ENCODE assay signal across 13 cellular contexts in genomic region chr19:43340101-43340500, GRCh38. TPM values are rescaled to one million over a fixed set of nuclear protein-coding genes. Genes with fewer than 3 reads are reported as not detected.
"Had no signal": no experiment of that assay in that cellular context is flagged by ENCODE, and none has a peak within 500 bp of the region (broad histone marks: within the 10 kb centered on the region; RNA-seq: fewer than 3 reads in every experiment).

No MANE protein-coding gene starts in this region.

RNA-seq across cellular contexts. Expression of gene CD177, which starts 13.4 kb away (rescaled TPM):
- total RNA-seq: activated naive CD4-positive, alpha-beta T cell treated with anti-CD3 and anti-CD28 coated beads for 36 hours; activated naive CD4-positive, alpha-beta T cell treated with anti-CD3 and anti-CD28 coated beads, Interleukin-2, amount 50 U/mL, for 72 hours; activated naive CD8-positive, alpha-beta T cell treated with anti-CD3 and anti-CD28 coated beads for 36 hours; activated naive CD8-positive, alpha-beta T cell treated with anti-CD3 and anti-CD28 coated beads, Interleukin-2, amount 10 ng/mL, durations not matched to agents 7 days and 5 days; activated T-cell treated with anti-CD3 and anti-CD28 coated beads, Interleukin-2, amount 50 U/mL, for 4 hours; activated T-cell treated with anti-CD3 and anti-CD28 coated beads, Interleukin-2, amount 50 U/mL, for 72 hours; activated T-helper 1 cell treated with anti-CD3 and anti-CD28 coated beads, Interleukin-12 subunit alpha, Interleukin-12 subunit beta, Interleukin-2, Interleukin-4 antibody, amounts not matched to agents 30 ng/mL and 10 ng/mL and 1 ng/mL, durations not matched to agents 14 hours and 24 hours and 36 hours; activated T-helper 17 cell treated with anti-CD3 and anti-CD28 coated beads, Interleukin-2, amount 50 U/mL, for 72 hours; activated T-helper 2 cell treated with anti-CD3 and anti-CD28 coated beads, Interferon-gamma antibody, Interleukin-2, Interleukin-4, amounts not matched to agents 10 μg/mL and 5 μg/mL and 100 μg/mL, durations not matched to agents 14 hours and 24 hours and 36 hours; ascending aorta; astrocyte; cardiac muscle cell; chondrocyte had no signal
- polyA plus RNA-seq: cardiac muscle cell had no signal
